34 cellular contexts compared by ENCODE assay signal in genomic region chr4:121107507-121107906, GRCh38. TPM values are rescaled to one million over a fixed set of nuclear protein-coding genes. Genes with fewer than 3 reads are reported as not detected.
"Had no signal": no experiment of that assay in that cellular context is flagged by ENCODE, and none has a peak within 500 bp of the region (broad histone marks: within the 10 kb centered on the region; RNA-seq: fewer than 3 reads in every experiment).

No MANE protein-coding gene starts in this region.

- H3K27me3 ChIP-seq: MG63, SJSA1 had no signal

- DNase-seq: Kasumi-1, MG63, NCI-H1048, NCI-H1092 treated with DMSO at 0.1 percent for 48 hours, NCI-H1105 treated with DMSO at 0.1 percent for 48 hours, NCI-H1417, NCI-H1436, NCI-H146, NCI-H1694, NCI-H187, NCI-H1930, NCI-H2029 treated with DMSO at 0.1 percent for 48 hours, NCI-H2081 treated with DMSO at 0.1 percent for 48 hours, NCI-H2107, NCI-H2171, NCI-H226, NCI-H446 treated with DMSO at 0.1 percent for 48 hours, NCI-H510A, NCI-H524, NCI-H526, NCI-H69, NCI-H748 treated with DMSO at 0.1 percent for 48 hours, PC-9, SHP77, SIG-M5, SW 1271, T-helper 1 cell had no signal

- FAIRE-seq: RCC 7860 had no signal

- H3K4me1 ChIP-seq: SJSA1 had no signal

- H3K4me2 ChIP-seq: PC-9 had no signal

- H3K9me3 ChIP-seq: MG63, SJSA1 had no signal

- H3K4me3 ChIP-seq: MG63, PC-9, SJSA1 had no signal

- H2AFZ ChIP-seq: PC-9 had no signal

- ATAC-seq: Panc1, Right ventricle myocardium inferior had no signal

- H3K36me3 ChIP-seq: MG63, SJSA1 had no signal

- H3K27ac ChIP-seq: PC-9, RWPE1, SJSA1 had no signal

RNA-seq across cellular contexts. Expression of gene NDNF, which starts 35.2 kb away (rescaled TPM):
- total RNA-seq: OCI-LY7, PC-9, RPMI7951, SJSA1 had no signal

RNA-seq across cellular contexts. Expression of gene TNIP3, which starts 56.6 kb away (rescaled TPM):
- total RNA-seq: Right ventricle myocardium inferior had no signal
